ENCODE assay signal across 1 cellular context in the genomic region with DNA sequence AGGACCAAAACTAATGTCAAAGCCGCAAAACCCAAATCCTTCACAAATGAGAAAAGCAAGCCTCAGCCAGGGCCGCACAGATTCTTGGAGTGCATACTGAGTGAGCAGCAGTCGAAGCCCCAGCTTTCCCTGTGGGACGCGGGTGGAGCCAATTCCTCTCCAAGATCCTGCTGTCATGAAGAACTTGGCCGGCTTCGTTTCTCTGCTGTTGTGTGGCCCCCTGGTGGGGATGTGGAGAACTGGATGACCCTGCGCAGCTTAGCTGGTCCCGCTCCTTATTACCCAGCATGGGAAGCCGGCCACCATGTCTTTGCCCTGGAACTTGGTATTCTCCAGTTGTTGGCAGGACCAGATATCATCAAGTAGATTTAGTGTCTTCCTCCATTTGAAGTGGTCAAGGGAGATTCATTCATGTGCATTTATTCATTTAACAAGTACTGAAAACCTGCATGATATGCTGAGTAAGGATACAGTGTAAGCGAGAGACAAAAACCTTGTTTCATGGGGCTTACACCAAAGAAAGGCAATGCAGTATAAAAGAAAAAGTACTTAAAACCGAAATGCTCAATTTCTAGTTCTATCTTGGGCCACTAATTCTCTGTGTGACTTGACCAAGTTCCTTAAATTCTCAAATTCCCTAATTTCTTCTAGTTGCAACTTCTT.
TF ChIP-seq lines count a peak whose summit lies in the region.

No MANE protein-coding gene starts in this region.

TF ChIP-seq in GM23338, 12 proteins besides CTCF, POLR2A, EP300 and RAD21 (continued from another document):
- TF ChIP-seq, protein P1, sequence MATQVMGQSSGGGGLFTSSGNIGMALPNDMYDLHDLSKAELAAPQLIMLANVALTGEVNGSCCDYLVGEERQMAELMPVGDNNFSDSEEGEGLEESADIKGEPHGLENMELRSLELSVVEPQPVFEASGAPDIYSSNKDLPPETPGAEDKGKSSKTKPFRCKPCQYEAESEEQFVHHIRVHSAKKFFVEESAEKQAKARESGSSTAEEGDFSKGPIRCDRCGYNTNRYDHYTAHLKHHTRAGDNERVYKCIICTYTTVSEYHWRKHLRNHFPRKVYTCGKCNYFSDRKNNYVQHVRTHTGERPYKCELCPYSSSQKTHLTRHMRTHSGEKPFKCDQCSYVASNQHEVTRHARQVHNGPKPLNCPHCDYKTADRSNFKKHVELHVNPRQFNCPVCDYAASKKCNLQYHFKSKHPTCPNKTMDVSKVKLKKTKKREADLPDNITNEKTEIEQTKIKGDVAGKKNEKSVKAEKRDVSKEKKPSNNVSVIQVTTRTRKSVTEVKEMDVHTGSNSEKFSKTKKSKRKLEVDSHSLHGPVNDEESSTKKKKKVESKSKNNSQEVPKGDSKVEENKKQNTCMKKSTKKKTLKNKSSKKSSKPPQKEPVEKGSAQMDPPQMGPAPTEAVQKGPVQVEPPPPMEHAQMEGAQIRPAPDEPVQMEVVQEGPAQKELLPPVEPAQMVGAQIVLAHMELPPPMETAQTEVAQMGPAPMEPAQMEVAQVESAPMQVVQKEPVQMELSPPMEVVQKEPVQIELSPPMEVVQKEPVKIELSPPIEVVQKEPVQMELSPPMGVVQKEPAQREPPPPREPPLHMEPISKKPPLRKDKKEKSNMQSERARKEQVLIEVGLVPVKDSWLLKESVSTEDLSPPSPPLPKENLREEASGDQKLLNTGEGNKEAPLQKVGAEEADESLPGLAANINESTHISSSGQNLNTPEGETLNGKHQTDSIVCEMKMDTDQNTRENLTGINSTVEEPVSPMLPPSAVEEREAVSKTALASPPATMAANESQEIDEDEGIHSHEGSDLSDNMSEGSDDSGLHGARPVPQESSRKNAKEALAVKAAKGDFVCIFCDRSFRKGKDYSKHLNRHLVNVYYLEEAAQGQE (IDR thresholded peaks at IDR 0.05; ENCODE audit: unreplicated experiment): no peak
- TF ChIP-seq STAT1 (IDR thresholded peaks at IDR 0.05; ENCODE audit: unreplicated experiment) (no peak), POLR2AphosphoS5 (IDR thresholded peaks at IDR 0.05; ENCODE audit: low read depth) (no peak), ZNF331 (CRISPR knock-in tag; IDR thresholded peaks at IDR 0.05; ENCODE audit: low read depth) (no peak), EZH2phosphoT487 (IDR thresholded peaks at IDR 0.05; ENCODE audit: unreplicated experiment) (no peak), ZNF114 (CRISPR knock-in tag; IDR thresholded peaks at IDR 0.05) (no peak)
